Comparison of ENCODE assay signal across 8 cellular contexts in genomic region chr1:67053535-67053784, GRCh38. TPM values are rescaled to one million over a fixed set of nuclear protein-coding genes. Genes with fewer than 3 reads are reported as not detected.
A peak's percentile ranks its signal among the peaks of the same experiment; 100 is the strongest.
DNase-seq lines count a peak whose midpoint lies in the region; ATAC-seq lines count a peak whose summit lies in the region.

No MANE protein-coding gene starts in this region.

- no peaks in the 10 kb centered on the region for H3K27me3 ChIP-seq in right cardiac atrium (ENCODE audit: control insufficient read depth, insufficient read depth)

- H3K27ac ChIP-seq in right cardiac atrium (ENCODE audit: low read length) = peak overlapping the region; percentile 95

- no peaks in the 10 kb centered on the region for H3K9me3 ChIP-seq in right cardiac atrium (ENCODE audit: control insufficient read depth, low read length)

- peak; percentile 31 for ATAC-seq in GM21619 (IDR thresholded peaks at IDR 0.05; ENCODE audit: unreplicated experiment)
- peak; percentile 91 for ATAC-seq in right cardiac atrium
- ATAC-seq in sciatic nerve = peak; percentile 72

- under 1% methylated on average over 34 of the region's 34 CpGs for WGBS in right cardiac atrium

- no peaks in the 10 kb centered on the region for H3K4me1 ChIP-seq in right cardiac atrium (ENCODE audit: control insufficient read depth, insufficient read depth, low read length)

- H3K4me3 ChIP-seq in GM08714 (ENCODE audit: low read length) (peak overlapping the region; percentile 86), right cardiac atrium (ENCODE audit: low read length) (peak overlapping the region; percentile 79)
- H3K4me3 ChIP-seq in Jurkat, Clone E6-1 (ENCODE audit: low read length) = peak overlapping the region; percentile 67

- DNase-seq in Jurkat, Clone E6-1 (ENCODE audit: low read depth, low spot score) = no peak
- DNase-seq in amniotic epithelial cell (ENCODE audit: low read depth) (peak; percentile 52), right cardiac atrium (peak; percentile 68 to 89 (median 83)), sciatic nerve (ENCODE audit: low spot score) (peak; percentile 74), COLO668 (lab: John Stamatoyannopoulos, UW; ENCODE audit: unreplicated experiment) (no peak), NCI-H2029 treated with DMSO at 0.1 percent for 48 hours (lab: John Stamatoyannopoulos, UW) (no peak)

- intact Hi-C loops in right cardiac atrium (cut with DNase I) = no loop called here
- intact Hi-C loops in sciatic nerve (cut with DNase I) = no loop called here

RNA-seq across cellular contexts. Expression of gene SLC35D1, which starts 0.5 kb away (rescaled TPM):
- 4.9 TPM for polyA plus RNA-seq in Jurkat, Clone E6-1 (2012; ENCODE audit: insufficient read depth, insufficient read length)
- total RNA-seq in right cardiac atrium = 1 to 10 TPM; 3.2 to 4.6 (median 4.1) TPM
- 2.4 TPM for polyA plus RNA-seq in right cardiac atrium
- total RNA-seq in sciatic nerve = 8.4 TPM

Comparison
In these comparisons a context has a peak if more than half of its experiments do, and no peak if none do; other contexts are left out.
1. ATAC-seq: peak in every context shown above with its lines; median percentile 91 in right cardiac atrium; 72 in sciatic nerve; 31 in GM21619.
2. DNase-seq: peak in amniotic epithelial cell (single experiment), right cardiac atrium (3 of 3) and sciatic nerve (single experiment); none in Jurkat, Clone E6-1 (single experiment), COLO668 (single experiment) and NCI-H2029 treated with DMSO at 0.1 percent for 48 hours (single experiment).
3. Peak in every context shown above with its lines, with median percentiles within 50 percentile points of each other: H3K4me3 ChIP-seq.